Comparison of ENCODE assay signal across 25 cellular contexts in genomic region chr6:39811835-39812345, GRCh38. TPM values are rescaled to one million over a fixed set of nuclear protein-coding genes. Genes with fewer than 3 reads are reported as not detected.
DNase-seq lines count a peak whose midpoint lies in the region; ATAC-seq and TF ChIP-seq lines count a peak whose summit lies in the region.
"Had no signal": no experiment of that assay in that cellular context is flagged by ENCODE, and none has a peak within 500 bp of the region (broad histone marks: within the 10 kb centered on the region; RNA-seq: fewer than 3 reads in every experiment).

No MANE protein-coding gene starts in this region.

- intact Hi-C loops in upper lobe of right lung (cut with DNase I) = no loop called here

- 66 to 69% methylated on average over 3 of the region's 3 CpGs for WGBS in esophagus, 2 donors

- H3K9me3 ChIP-seq in adipocyte (ENCODE audit: control insufficient read depth, low read length) (no peaks in the 10 kb centered on the region), esophagus (ENCODE audit: control insufficient read depth in 2 of 2, insufficient read depth in 1 of 2, low read depth in 1 of 2, low read length in 1 of 2) (no peaks in the 10 kb centered on the region), upper lobe of right lung (no peaks in the 10 kb centered on the region)
- H3K9me3 ChIP-seq: BLaER1 treated with 17β-estradiol and CSF1 and Interleukin-3, amounts not matched to agents 10 nM and 100 nM; body of pancreas; ovary; SK-N-SH had no signal

- no peaks in the 10 kb centered on the region for H3K27me3 ChIP-seq in adipocyte (replicated peaks; ENCODE audit: control insufficient read depth, insufficient read depth, low read length)
- no peaks in the 10 kb centered on the region for H3K27me3 ChIP-seq in esophagus (ENCODE audit: control insufficient read depth in 1 of 2, insufficient read depth in 2 of 2, low read length in 2 of 2)
- H3K27me3 ChIP-seq in upper lobe of right lung = no peaks in the 10 kb centered on the region
- H3K27me3 ChIP-seq: BLaER1 treated with 17β-estradiol and CSF1 and Interleukin-3, amounts not matched to agents 10 nM and 100 nM; body of pancreas; ovary had no signal

- peak overlapping the region; percentile 50 for H3K9ac ChIP-seq in adipocyte (ENCODE audit: low read length)
- H3K9ac ChIP-seq: BLaER1 treated with 17β-estradiol and CSF1 and Interleukin-3, amounts not matched to agents 10 nM and 100 nM; SK-N-SH had no signal

- H3K36me3 ChIP-seq in adipocyte (ENCODE audit: control insufficient read depth, insufficient read depth, low read length, severe bottlenecking) = peaks cover 9% of the 10 kb centered on the region
- peaks cover 0 to 1% of the 10 kb centered on the region in 2 donors for H3K36me3 ChIP-seq in esophagus (ENCODE audit: control insufficient read depth in 2 of 2, insufficient read depth in 2 of 2, low read length in 1 of 2)
- no peaks in the 10 kb centered on the region for H3K36me3 ChIP-seq in upper lobe of right lung
- H3K36me3 ChIP-seq: BLaER1 treated with 17β-estradiol and CSF1 and Interleukin-3, amounts not matched to agents 10 nM and 100 nM; ovary had no signal

- H3K4me3 Mint-ChIP-seq in nephron = no peak overlapping the region
- H3K4me3 Mint-ChIP-seq: activated CD8-positive, alpha-beta T cell treated with anti-CD3 and anti-CD28 coated beads, Interleukin-2, amount 10 ng/mL, durations not matched to agents 7 days and 5 days; endodermal cell; H9; memory B cell; naive thymus-derived CD8-positive, alpha-beta T cell had no signal

- H3K9me3 Mint-ChIP-seq in nephron = no peaks in the 10 kb centered on the region
- H3K9me3 Mint-ChIP-seq: endodermal cell, H9 had no signal

- H3K27ac ChIP-seq in esophagus (ENCODE audit: low read depth in 2 of 2, low read length in 1 of 2) (peak overlapping the region; percentile 24 to 56), temporal lobe (ENCODE audit: low read depth, low read length) (peak overlapping the region; percentile 69), upper lobe of right lung (no peak overlapping the region)
- H3K27ac ChIP-seq: BLaER1 treated with 17β-estradiol and CSF1 and Interleukin-3, amounts not matched to agents 10 nM and 100 nM; body of pancreas; ovary had no signal

- no peak for DNase-seq in adipocyte (ENCODE audit: low read depth)
- no peak for DNase-seq in NCI-H226
- no peak for DNase-seq in NCI-H1930 (lab: John Stamatoyannopoulos, UW)
- DNase-seq in upper lobe of right lung = no peak
- DNase-seq in DMS114 treated with DMSO at 0.1 percent for 48 hours (lab: John Stamatoyannopoulos, UW; ENCODE audit: unreplicated experiment) = no peak
- DNase-seq: activated CD8-positive, alpha-beta T cell treated with anti-CD3 and anti-CD28 coated beads, Interleukin-2, amount 10 ng/mL, durations not matched to agents 7 days and 5 days; activated effector memory CD4-positive, alpha-beta T cell treated with anti-CD3 and anti-CD28 coated beads, Interleukin-2, amount 50 U/mL, for 16 hours; activated T-cell treated with anti-CD3 and anti-CD28 coated beads for 4 hours; body of pancreas; COR-L47; cortex of kidney; DND-41; endodermal cell; H9; naive thymus-derived CD8-positive, alpha-beta T cell; NCI-H2171 treated with DMSO at 0.1 percent for 48 hours; NCI-H526 treated with DMSO at 0.1 percent for 48 hours; ovary; SK-N-SH; T-helper 2 cell had no signal

- TF ChIP-seq CTCF in nephron (IDR thresholded peaks at IDR 0.05; ENCODE audit: unreplicated experiment in 3 of 3) (no peak), upper lobe of right lung (IDR thresholded peaks at IDR 0.05) (no peak)

- peaks cover 3% of the 10 kb centered on the region for H3K27me3 Mint-ChIP-seq in nephron (ENCODE audit: low read depth)

- ATAC-seq in upper lobe of right lung = no peak
- ATAC-seq: activated CD8-positive, alpha-beta T cell treated with anti-CD3 and anti-CD28 coated beads, Interleukin-2, amount 10 ng/mL, durations not matched to agents 7 days and 5 days; naive thymus-derived CD8-positive, alpha-beta T cell had no signal

- H3K4me3 ChIP-seq in adipocyte (ENCODE audit: low read length) (peak overlapping the region; percentile 7), esophagus (ENCODE audit: low read depth in 1 of 2, low read length in 2 of 2) (no peak overlapping the region), upper lobe of right lung (no peak overlapping the region)
- H3K4me3 ChIP-seq: BLaER1 treated with 17β-estradiol and CSF1 and Interleukin-3, amounts not matched to agents 10 nM and 100 nM; body of pancreas; ovary had no signal

- peak overlapping the region; percentile 47 to 64 (median 62) for H3K27ac Mint-ChIP-seq in nephron
- H3K27ac Mint-ChIP-seq: activated CD8-positive, alpha-beta T cell treated with anti-CD3 and anti-CD28 coated beads, Interleukin-2, amount 10 ng/mL, durations not matched to agents 7 days and 5 days; endodermal cell; H9; memory B cell; naive thymus-derived CD8-positive, alpha-beta T cell had no signal

- peaks cover 4% of the 10 kb centered on the region for H3K36me3 Mint-ChIP-seq in nephron (ENCODE audit: low read depth)
- H3K36me3 Mint-ChIP-seq: memory B cell; naive thymus-derived CD8-positive, alpha-beta T cell had no signal

- H3K4me1 Mint-ChIP-seq in nephron = peaks cover 58% of the 10 kb centered on the region

- H3K4me1 ChIP-seq in adipocyte (ENCODE audit: control insufficient read depth, insufficient read depth, low read length) (peaks cover 36% of the 10 kb centered on the region), esophagus (ENCODE audit: control insufficient read depth in 2 of 2, insufficient read depth in 2 of 2, low read length in 1 of 2) (peaks cover 0 to 2% of the 10 kb centered on the region in 2 donors), upper lobe of right lung (peaks cover 6% of the 10 kb centered on the region)
- H3K4me1 ChIP-seq: body of pancreas had no signal

RNA-seq across cellular contexts. Expression of gene DAAM2, which starts 19.7 kb away (rescaled TPM):
- polyA plus RNA-seq in esophagus = 10 to 100 TPM; 10.7 to 11.3 TPM
- total RNA-seq in temporal lobe = 10.1 TPM
- total RNA-seq in upper lobe of right lung = 34.6 TPM
- total RNA-seq: activated CD8-positive, alpha-beta T cell treated with anti-CD3 and anti-CD28 coated beads, Interleukin-2, amount 10 ng/mL, durations not matched to agents 7 days and 5 days; naive thymus-derived CD8-positive, alpha-beta T cell had no signal
- polyA plus RNA-seq: naive thymus-derived CD8-positive, alpha-beta T cell had no signal
